15 cellular contexts compared by ENCODE assay signal in the genomic region with DNA sequence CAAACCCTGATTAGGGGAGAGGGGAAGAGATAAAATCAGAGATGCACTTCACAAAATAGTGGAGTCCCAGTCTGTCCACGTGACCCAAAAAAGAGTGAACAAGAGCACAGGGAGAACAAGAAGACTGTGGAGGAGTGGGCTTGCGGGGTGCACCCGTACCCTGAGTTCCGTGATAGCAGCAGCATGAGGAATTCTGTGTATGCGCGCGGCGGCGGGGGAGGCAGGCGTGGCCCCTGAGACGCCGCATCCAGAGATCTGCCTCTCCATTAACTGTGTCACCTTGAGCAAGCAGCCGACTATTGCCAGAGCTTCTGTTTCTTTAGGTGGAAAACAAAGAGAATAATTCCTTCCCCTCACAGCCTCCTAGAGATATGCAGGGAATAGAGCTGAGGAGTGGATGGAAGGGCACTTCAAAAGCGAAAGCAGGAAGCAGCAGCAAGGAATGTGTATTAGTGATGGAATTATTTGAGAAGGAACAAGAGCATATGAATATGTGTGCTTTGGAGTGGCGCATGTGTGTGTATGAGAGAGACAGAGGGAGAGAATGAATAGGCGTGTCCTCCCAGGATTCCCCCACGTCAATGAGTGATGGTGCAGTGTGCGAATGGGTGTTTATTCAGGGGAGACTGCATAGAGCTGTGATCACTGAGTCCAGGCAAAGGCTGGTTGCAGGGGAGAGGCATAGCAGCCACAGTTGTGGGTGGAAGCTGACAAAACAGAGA. TPM values are rescaled to one million over a fixed set of nuclear protein-coding genes. Genes with fewer than 3 reads are reported as not detected.
DNase-seq lines count a peak whose midpoint lies in the region; ATAC-seq, FAIRE-seq and TF ChIP-seq lines count a peak whose summit lies in the region.
"Had no signal": no experiment of that assay in that cellular context is flagged by ENCODE, and none has a peak within 500 bp of the region (broad histone marks: within the 10 kb centered on the region; RNA-seq: fewer than 3 reads in every experiment).

No MANE protein-coding gene starts in this region.

- no peak overlapping the region for H4K91ac ChIP-seq in mesenchymal stem cell (ENCODE audit: low read length)

- CTCF ChIA-PET in A549 (lab: Yijun Ruan, JAX): interaction anchor here (0.6 to 3.4 kb wide), 4 partner anchors 8 to 1343 kb away, joined by 3 to 18 read pairs (median 4); partner anchors contain the start of gene SOX9

- FAIRE-seq in A549 (lab: Jason Lieb, UNC): no peak
- FAIRE-seq: D721Med, RCC 7860 had no signal

- H2BK120ac ChIP-seq in mesenchymal stem cell (ENCODE audit: low read depth, low read length): no peak overlapping the region

- TF ChIP-seq EP300 in A549 (IDR thresholded peaks at IDR 0.05): no peak

- 84% methylated on average over 18 of the region's 18 CpGs for WGBS in A549 (ENCODE audit: missing lambda C conversion rate)
- WGBS in mesenchymal stem cell: 93% methylated on average over 15 of the region's 18 CpGs

- H3K9ac ChIP-seq in colonic mucosa (ENCODE audit: low read depth in 2 of 2, low read length in 2 of 2) (no peak overlapping the region), mesenchymal stem cell (ENCODE audit: low read length) (peak overlapping the region; percentile 30)

- peak overlapping the region in 1 of 2 experiments; percentile 34 for H2BK12ac ChIP-seq in mesenchymal stem cell (ENCODE audit: low read length in 2 of 2)

- peak overlapping the region; percentile 19 for H4K8ac ChIP-seq in mesenchymal stem cell (ENCODE audit: low read length)

- no peaks in the 10 kb centered on the region for H3K36me3 ChIP-seq in colonic mucosa
- H3K36me3 ChIP-seq in mesenchymal stem cell (ENCODE audit: control insufficient read depth in 1 of 2, insufficient read depth in 2 of 2, low read depth in 1 of 2, low read length in 2 of 2): no peaks in the 10 kb centered on the region
- H3K36me3 ChIP-seq: HAP-1, right lobe of liver had no signal

- peaks cover 3% of the 10 kb centered on the region for H3K27me3 ChIP-seq in colonic mucosa
- H3K27me3 ChIP-seq in mesenchymal stem cell (ENCODE audit: control insufficient read depth in 1 of 2, insufficient read depth in 1 of 2, low read length in 2 of 2): peaks cover 31 to 33% of the 10 kb centered on the region in 2 experiments
- H3K27me3 ChIP-seq: right lobe of liver had no signal

- POLR2A ChIA-PET in A549 (lab: Yijun Ruan, JAX): no interaction called here

- H3K4ac ChIP-seq in mesenchymal stem cell (ENCODE audit: low read depth in 1 of 2, low read length in 2 of 2): no peak overlapping the region

- no peaks in the 10 kb centered on the region for H3K9me3 ChIP-seq in A549
- H3K9me3 ChIP-seq in colonic mucosa: no peaks in the 10 kb centered on the region
- no peaks in the 10 kb centered on the region for H3K9me3 ChIP-seq in mesenchymal stem cell (ENCODE audit: control insufficient read depth, low read length)
- H3K9me3 ChIP-seq: HAP-1, right lobe of liver had no signal

- no peak overlapping the region for H3K18ac ChIP-seq in mesenchymal stem cell (ENCODE audit: low read depth in 1 of 2, low read length in 2 of 2)

- H3K4me3 ChIP-seq in A549 (no peak overlapping the region), colonic mucosa (peak overlapping the region; percentile 1), mesenchymal stem cell (ENCODE audit: insufficient read depth in 1 of 2, low read depth in 1 of 2, low read length in 2 of 2) (peak overlapping the region in 1 of 2 experiments; percentile 74)
- H3K4me3 ChIP-seq: HAP-1, right lobe of liver had no signal

- H3K4me1 ChIP-seq in A549: peaks cover 11% of the 10 kb centered on the region
- H3K4me1 ChIP-seq in colonic mucosa: no peaks in the 10 kb centered on the region
- no peaks in the 10 kb centered on the region for H3K4me1 ChIP-seq in mesenchymal stem cell (ENCODE audit: control insufficient read depth, insufficient read depth, low read depth, low read length)
- H3K4me1 ChIP-seq: HAP-1, right lobe of liver had no signal

- no peaks in the 10 kb centered on the region for H3K79me1 ChIP-seq in mesenchymal stem cell (replicated peaks; ENCODE audit: low read length, poor library complexity, severe bottlenecking)

- ATAC-seq in A549: peak; percentile 21 to 50; a peak in 3 of 6 replicates
- peak; percentile 43 for ATAC-seq in HG02678 (IDR thresholded peaks at IDR 0.05; ENCODE audit: unreplicated experiment)
- no peak for ATAC-seq in GM18868 (IDR thresholded peaks at IDR 0.05; ENCODE audit: unreplicated experiment)
- ATAC-seq in GM21619 (IDR thresholded peaks at IDR 0.05; ENCODE audit: unreplicated experiment): no peak
- ATAC-seq in HG03108 (IDR thresholded peaks at IDR 0.05; ENCODE audit: unreplicated experiment): no peak
- ATAC-seq: right lobe of liver; stimulated activated memory B cell treated with anti-CD40 and anti-IgM and Interleukin-4, amounts not matched to agents 10 μg/mL and 1 μg/mL and 100 μg/mL, for 72 hours had no signal

- H2AFZ ChIP-seq in mesenchymal stem cell (ENCODE audit: low read depth, low read length): no peak overlapping the region

- H3K4me2 ChIP-seq in A549 (peak overlapping the region; percentile 47), mesenchymal stem cell (ENCODE audit: low read length, poor library complexity, severe bottlenecking) (no peak overlapping the region)

- no peak overlapping the region for H3K23ac ChIP-seq in mesenchymal stem cell (ENCODE audit: low read length in 2 of 2)

- DNase-seq in A549 (ENCODE audit: low read depth in 1 of 2, low spot score in 1 of 2) (no peak), colonic mucosa (peak; percentile 23), mesenchymal stem cell (no peak), NCI-H1105 treated with DMSO at 0.1 percent for 48 hours (lab: John Stamatoyannopoulos, UW) (no peak)
- DNase-seq: activated CD4-positive, alpha-beta T cell treated with anti-CD3 and anti-CD28 coated beads for 1 hour; KBM-7; right lobe of liver had no signal

- intact Hi-C loops in colonic mucosa (cut with DNase I): loop anchor here (5.0 to 10.0 kb wide), 2 partner anchors 136 to 638 kb away; no protein-coding TSS in a partner anchor

- no peak overlapping the region for H3K14ac ChIP-seq in mesenchymal stem cell (ENCODE audit: low read length in 2 of 2)

- no peak overlapping the region for H2BK15ac ChIP-seq in mesenchymal stem cell (ENCODE audit: low read depth, poor library complexity, severe bottlenecking)

- H2BK5ac ChIP-seq in mesenchymal stem cell (ENCODE audit: low read depth, low read length, poor library complexity, severe bottlenecking): no peak overlapping the region

- H3K27ac ChIP-seq in A549: peak overlapping the region in 1 of 2 experiments; percentile 53; a peak in 2 of 6 replicates
- no peak overlapping the region for H3K27ac ChIP-seq in colonic mucosa
- no peak overlapping the region for H3K27ac ChIP-seq in mesenchymal stem cell (ENCODE audit: low read length, poor library complexity, severe bottlenecking)
- H3K27ac ChIP-seq: right lobe of liver had no signal

- H2AK5ac ChIP-seq in mesenchymal stem cell (ENCODE audit: low read length, severe bottlenecking): no peak overlapping the region

- TF ChIP-seq RAD21 in A549 (conservative IDR thresholded peaks at IDR 0.05 in 1 of 2, IDR thresholded peaks at IDR 0.05 in 1 of 2): no peak

- TF ChIP-seq POLR2A in A549 (IDR thresholded peaks at IDR 0.05; ENCODE audit: low read length): no peak

- TF ChIP-seq CTCF in A549 (IDR thresholded peaks at IDR 0.05) (no peak), colonic mucosa (IDR thresholded peaks at IDR 0.05) (no peak)

TF ChIP-seq in A549, 52 proteins besides CTCF, POLR2A, EP300 and RAD21:
- no peak for TF ChIP-seq MYC (IDR thresholded peaks at IDR 0.05; ENCODE audit: borderline replicate concordance, low read length)
- no peak for TF ChIP-seq ZC3H11A (IDR thresholded peaks at IDR 0.05)
- TF ChIP-seq POLR2AphosphoS2 (conservative IDR thresholded peaks at IDR 0.05; ENCODE audit: low read length): no peak
- TF ChIP-seq RNF2 (IDR thresholded peaks at IDR 0.05; ENCODE audit: borderline replicate concordance, low read depth): no peak
TF ChIP-seq in A549: peak in this region for 0.

RNA-seq across cellular contexts. Expression of gene SOX9, which starts 10.4 kb away (rescaled TPM):
- polyA plus RNA-seq in A549 (2011; rRNA removed): 6.7 and 8.0 TPM in 2 replicates
- 5.1 and 7.5 TPM in 2 replicates for polyA plus RNA-seq in A549 (2012; cell fraction: cytosol; rRNA removed)
- 16.9 and 18.6 TPM in 2 replicates for polyA plus RNA-seq in A549 (2012; cell fraction: nucleus; rRNA removed)
- polyA plus RNA-seq in A549 (2017; fragmentation: RNase III; extraction: RNeasy Plus Mini Kit Qiagen cat#74134 plus additional on column Dnase treatment): 9.6 to 14.5 TPM (median 12.3 TPM) in 3 replicates
- polyA minus RNA-seq in A549 (2011; rRNA and poly(A)+ RNA removed): 5.9 and 7.0 TPM in 2 replicates
- 10 to 100 TPM; 52.3 to 74.2 TPM for total RNA-seq in colonic mucosa
- 7.6 TPM for polyA plus RNA-seq in mesenchymal stem cell (2013, experiment 1 of 2)
- polyA plus RNA-seq in mesenchymal stem cell (2013, experiment 2 of 2): 7.2 TPM

Comparison
In these comparisons a context has a peak if more than half of its experiments do, and no peak if none do; other contexts are left out.
1. ATAC-seq: peak in A549 (2 of 2) and HG02678 (single experiment); none in GM18868 (single experiment), GM21619 (single experiment) and HG03108 (single experiment).